4 cellular contexts compared by ENCODE assay signal in the genomic region with DNA sequence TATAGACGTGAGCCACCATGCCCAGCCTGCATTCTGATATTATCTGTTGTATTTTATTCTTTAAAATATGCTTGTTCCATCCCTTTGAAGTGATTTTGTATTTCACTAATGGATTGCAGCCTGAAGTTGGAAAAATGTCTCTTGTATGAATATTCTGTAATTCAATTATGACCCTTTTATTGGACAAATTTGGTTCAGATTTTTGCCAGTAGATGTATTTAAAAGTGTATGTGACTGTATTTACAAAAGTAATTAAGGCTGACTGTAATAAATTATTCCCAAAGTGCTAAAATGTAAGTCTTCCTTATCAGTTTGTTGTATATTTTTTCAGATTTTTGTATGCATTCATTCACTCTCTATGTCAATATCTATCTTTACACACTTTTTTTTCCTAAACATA.
TF ChIP-seq lines count a peak whose summit lies in the region.

No MANE protein-coding gene starts in this region.

TF ChIP-seq in HCT116, 20 proteins besides CTCF, POLR2A, EP300 and RAD21 (continued from another document and continues in another):
- TF ChIP-seq TCF7L2 (IDR thresholded peaks at IDR 0.05; ENCODE audit: borderline replicate concordance, extremely low read depth, insufficient read depth, insufficient read length) (no peak), ZFX (IDR thresholded peaks at IDR 0.05) (no peak), POLR2AphosphoS5 (IDR thresholded peaks at IDR 0.05; ENCODE audit: low read depth, low read length) (no peak), YY1 (IDR thresholded peaks at IDR 0.05; ENCODE audit: extremely low read depth, insufficient replicate concordance, low read depth, low read length) (no peak), SIN3A (IDR thresholded peaks at IDR 0.05; ENCODE audit: low read depth) (no peak), CBX3 (IDR thresholded peaks at IDR 0.05; ENCODE audit: low read depth) (no peak), FOSL1 (IDR thresholded peaks at IDR 0.05; ENCODE audit: low read depth) (no peak), SP1 (IDR thresholded peaks at IDR 0.05; ENCODE audit: low read depth) (no peak), SRF (IDR thresholded peaks at IDR 0.05; ENCODE audit: low read depth) (no peak), EZH2 (IDR thresholded peaks at IDR 0.05) (no peak), EGR1 (IDR thresholded peaks at IDR 0.05; ENCODE audit: low read depth) (no peak), ZNF274 (IDR thresholded peaks at IDR 0.05; ENCODE audit: low read depth, low read length) (no peak), CEBPB (IDR thresholded peaks at IDR 0.05; ENCODE audit: low read depth) (no peak)
- TF ChIP-seq, protein P1, sequence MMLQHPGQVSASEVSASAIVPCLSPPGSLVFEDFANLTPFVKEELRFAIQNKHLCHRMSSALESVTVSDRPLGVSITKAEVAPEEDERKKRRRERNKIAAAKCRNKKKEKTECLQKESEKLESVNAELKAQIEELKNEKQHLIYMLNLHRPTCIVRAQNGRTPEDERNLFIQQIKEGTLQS (IDR thresholded peaks at IDR 0.05) = no peak
- TF ChIP-seq, protein P2, sequence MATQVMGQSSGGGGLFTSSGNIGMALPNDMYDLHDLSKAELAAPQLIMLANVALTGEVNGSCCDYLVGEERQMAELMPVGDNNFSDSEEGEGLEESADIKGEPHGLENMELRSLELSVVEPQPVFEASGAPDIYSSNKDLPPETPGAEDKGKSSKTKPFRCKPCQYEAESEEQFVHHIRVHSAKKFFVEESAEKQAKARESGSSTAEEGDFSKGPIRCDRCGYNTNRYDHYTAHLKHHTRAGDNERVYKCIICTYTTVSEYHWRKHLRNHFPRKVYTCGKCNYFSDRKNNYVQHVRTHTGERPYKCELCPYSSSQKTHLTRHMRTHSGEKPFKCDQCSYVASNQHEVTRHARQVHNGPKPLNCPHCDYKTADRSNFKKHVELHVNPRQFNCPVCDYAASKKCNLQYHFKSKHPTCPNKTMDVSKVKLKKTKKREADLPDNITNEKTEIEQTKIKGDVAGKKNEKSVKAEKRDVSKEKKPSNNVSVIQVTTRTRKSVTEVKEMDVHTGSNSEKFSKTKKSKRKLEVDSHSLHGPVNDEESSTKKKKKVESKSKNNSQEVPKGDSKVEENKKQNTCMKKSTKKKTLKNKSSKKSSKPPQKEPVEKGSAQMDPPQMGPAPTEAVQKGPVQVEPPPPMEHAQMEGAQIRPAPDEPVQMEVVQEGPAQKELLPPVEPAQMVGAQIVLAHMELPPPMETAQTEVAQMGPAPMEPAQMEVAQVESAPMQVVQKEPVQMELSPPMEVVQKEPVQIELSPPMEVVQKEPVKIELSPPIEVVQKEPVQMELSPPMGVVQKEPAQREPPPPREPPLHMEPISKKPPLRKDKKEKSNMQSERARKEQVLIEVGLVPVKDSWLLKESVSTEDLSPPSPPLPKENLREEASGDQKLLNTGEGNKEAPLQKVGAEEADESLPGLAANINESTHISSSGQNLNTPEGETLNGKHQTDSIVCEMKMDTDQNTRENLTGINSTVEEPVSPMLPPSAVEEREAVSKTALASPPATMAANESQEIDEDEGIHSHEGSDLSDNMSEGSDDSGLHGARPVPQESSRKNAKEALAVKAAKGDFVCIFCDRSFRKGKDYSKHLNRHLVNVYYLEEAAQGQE (IDR thresholded peaks at IDR 0.05; ENCODE audit: low read depth) = no peak

TF ChIP-seq in HEK293, 187 proteins besides CTCF, POLR2A, EP300 and RAD21 (continued from another document):
- TF ChIP-seq, protein P3, sequence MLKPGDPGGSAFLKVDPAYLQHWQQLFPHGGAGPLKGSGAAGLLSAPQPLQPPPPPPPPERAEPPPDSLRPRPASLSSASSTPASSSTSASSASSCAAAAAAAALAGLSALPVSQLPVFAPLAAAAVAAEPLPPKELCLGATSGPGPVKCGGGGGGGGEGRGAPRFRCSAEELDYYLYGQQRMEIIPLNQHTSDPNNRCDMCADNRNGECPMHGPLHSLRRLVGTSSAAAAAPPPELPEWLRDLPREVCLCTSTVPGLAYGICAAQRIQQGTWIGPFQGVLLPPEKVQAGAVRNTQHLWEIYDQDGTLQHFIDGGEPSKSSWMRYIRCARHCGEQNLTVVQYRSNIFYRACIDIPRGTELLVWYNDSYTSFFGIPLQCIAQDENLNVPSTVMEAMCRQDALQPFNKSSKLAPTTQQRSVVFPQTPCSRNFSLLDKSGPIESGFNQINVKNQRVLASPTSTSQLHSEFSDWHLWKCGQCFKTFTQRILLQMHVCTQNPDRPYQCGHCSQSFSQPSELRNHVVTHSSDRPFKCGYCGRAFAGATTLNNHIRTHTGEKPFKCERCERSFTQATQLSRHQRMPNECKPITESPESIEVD (tag by site-specific recombination; IDR thresholded peaks at IDR 0.05) = peak; percentile 14; the same call in 1 of the 2 replicates

TF ChIP-seq in SK-N-SH, 30 proteins besides CTCF, POLR2A, EP300 and RAD21 (continued from another document):
- TF ChIP-seq, protein P4, sequence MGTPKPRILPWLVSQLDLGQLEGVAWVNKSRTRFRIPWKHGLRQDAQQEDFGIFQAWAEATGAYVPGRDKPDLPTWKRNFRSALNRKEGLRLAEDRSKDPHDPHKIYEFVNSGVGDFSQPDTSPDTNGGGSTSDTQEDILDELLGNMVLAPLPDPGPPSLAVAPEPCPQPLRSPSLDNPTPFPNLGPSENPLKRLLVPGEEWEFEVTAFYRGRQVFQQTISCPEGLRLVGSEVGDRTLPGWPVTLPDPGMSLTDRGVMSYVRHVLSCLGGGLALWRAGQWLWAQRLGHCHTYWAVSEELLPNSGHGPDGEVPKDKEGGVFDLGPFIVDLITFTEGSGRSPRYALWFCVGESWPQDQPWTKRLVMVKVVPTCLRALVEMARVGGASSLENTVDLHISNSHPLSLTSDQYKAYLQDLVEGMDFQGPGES (IDR thresholded peaks at IDR 0.05; ENCODE audit: low read depth, low read length) = no peak
- TF ChIP-seq RCOR1 (IDR thresholded peaks at IDR 0.05; ENCODE audit: low read length) = peak; percentile 71

TF ChIP-seq in SK-N-SH treated with all-trans-retinoic acid at 6 μM for 48 hours, 23 proteins besides CTCF, POLR2A, EP300 and RAD21 (continued from another document):
- TF ChIP-seq RARB (CRISPR knock-in tag; IDR thresholded peaks at IDR 0.05) (no peak), SNAI2 (CRISPR knock-in tag; IDR thresholded peaks at IDR 0.05) (no peak), BACH2 (CRISPR knock-in tag; IDR thresholded peaks at IDR 0.05; ENCODE audit: borderline replicate concordance) (no peak), ZNF565 (CRISPR knock-in tag; conservative IDR thresholded peaks at IDR 0.05; ENCODE audit: low read depth) (no peak), ESRRG (CRISPR knock-in tag; IDR thresholded peaks at IDR 0.05) (no peak; the same call in 1 of the 2 replicates), ZC3H10 (CRISPR knock-in tag; IDR thresholded peaks at IDR 0.05) (no peak), TCF4 (CRISPR knock-in tag; IDR thresholded peaks at IDR 0.05; ENCODE audit: borderline replicate concordance) (peak; percentile 83), OSR1 (CRISPR knock-in tag; IDR thresholded peaks at IDR 0.05) (no peak), CSDC2 (CRISPR knock-in tag; IDR thresholded peaks at IDR 0.05) (no peak), ZNF8 (CRISPR knock-in tag; IDR thresholded peaks at IDR 0.05) (peak; percentile 32; the same call in 1 of the 2 replicates), ARNTL (CRISPR knock-in tag; IDR thresholded peaks at IDR 0.05; ENCODE audit: borderline replicate concordance, low read depth) (no peak), GLIS3 (CRISPR knock-in tag; IDR thresholded peaks at IDR 0.05) (peak; percentile 79; the same call in 1 of the 2 replicates), ZNF70 (CRISPR knock-in tag; IDR thresholded peaks at IDR 0.05) (no peak), PPARA (CRISPR knock-in tag; IDR thresholded peaks at IDR 0.05; ENCODE audit: borderline replicate concordance) (no peak), ISL1 (CRISPR knock-in tag; IDR thresholded peaks at IDR 0.05) (peak; percentile 99)
- TF ChIP-seq, protein P5, sequence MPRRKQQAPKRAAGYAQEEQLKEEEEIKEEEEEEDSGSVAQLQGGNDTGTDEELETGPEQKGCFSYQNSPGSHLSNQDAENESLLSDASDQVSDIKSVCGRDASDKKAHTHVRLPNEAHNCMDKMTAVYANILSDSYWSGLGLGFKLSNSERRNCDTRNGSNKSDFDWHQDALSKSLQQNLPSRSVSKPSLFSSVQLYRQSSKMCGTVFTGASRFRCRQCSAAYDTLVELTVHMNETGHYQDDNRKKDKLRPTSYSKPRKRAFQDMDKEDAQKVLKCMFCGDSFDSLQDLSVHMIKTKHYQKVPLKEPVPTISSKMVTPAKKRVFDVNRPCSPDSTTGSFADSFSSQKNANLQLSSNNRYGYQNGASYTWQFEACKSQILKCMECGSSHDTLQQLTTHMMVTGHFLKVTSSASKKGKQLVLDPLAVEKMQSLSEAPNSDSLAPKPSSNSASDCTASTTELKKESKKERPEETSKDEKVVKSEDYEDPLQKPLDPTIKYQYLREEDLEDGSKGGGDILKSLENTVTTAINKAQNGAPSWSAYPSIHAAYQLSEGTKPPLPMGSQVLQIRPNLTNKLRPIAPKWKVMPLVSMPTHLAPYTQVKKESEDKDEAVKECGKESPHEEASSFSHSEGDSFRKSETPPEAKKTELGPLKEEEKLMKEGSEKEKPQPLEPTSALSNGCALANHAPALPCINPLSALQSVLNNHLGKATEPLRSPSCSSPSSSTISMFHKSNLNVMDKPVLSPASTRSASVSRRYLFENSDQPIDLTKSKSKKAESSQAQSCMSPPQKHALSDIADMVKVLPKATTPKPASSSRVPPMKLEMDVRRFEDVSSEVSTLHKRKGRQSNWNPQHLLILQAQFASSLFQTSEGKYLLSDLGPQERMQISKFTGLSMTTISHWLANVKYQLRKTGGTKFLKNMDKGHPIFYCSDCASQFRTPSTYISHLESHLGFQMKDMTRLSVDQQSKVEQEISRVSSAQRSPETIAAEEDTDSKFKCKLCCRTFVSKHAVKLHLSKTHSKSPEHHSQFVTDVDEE (CRISPR knock-in tag; IDR thresholded peaks at IDR 0.05) = peak; percentile 90
- TF ChIP-seq, protein P6, sequence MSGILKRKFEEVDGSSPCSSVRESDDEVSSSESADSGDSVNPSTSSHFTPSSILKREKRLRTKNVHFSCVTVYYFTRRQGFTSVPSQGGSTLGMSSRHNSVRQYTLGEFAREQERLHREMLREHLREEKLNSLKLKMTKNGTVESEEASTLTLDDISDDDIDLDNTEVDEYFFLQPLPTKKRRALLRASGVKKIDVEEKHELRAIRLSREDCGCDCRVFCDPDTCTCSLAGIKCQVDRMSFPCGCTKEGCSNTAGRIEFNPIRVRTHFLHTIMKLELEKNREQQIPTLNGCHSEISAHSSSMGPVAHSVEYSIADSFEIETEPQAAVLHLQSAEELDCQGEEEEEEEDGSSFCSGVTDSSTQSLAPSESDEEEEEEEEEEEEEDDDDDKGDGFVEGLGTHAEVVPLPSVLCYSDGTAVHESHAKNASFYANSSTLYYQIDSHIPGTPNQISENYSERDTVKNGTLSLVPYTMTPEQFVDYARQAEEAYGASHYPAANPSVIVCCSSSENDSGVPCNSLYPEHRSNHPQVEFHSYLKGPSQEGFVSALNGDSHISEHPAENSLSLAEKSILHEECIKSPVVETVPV (CRISPR knock-in tag; IDR thresholded peaks at IDR 0.05) = no peak
- TF ChIP-seq, protein P7, sequence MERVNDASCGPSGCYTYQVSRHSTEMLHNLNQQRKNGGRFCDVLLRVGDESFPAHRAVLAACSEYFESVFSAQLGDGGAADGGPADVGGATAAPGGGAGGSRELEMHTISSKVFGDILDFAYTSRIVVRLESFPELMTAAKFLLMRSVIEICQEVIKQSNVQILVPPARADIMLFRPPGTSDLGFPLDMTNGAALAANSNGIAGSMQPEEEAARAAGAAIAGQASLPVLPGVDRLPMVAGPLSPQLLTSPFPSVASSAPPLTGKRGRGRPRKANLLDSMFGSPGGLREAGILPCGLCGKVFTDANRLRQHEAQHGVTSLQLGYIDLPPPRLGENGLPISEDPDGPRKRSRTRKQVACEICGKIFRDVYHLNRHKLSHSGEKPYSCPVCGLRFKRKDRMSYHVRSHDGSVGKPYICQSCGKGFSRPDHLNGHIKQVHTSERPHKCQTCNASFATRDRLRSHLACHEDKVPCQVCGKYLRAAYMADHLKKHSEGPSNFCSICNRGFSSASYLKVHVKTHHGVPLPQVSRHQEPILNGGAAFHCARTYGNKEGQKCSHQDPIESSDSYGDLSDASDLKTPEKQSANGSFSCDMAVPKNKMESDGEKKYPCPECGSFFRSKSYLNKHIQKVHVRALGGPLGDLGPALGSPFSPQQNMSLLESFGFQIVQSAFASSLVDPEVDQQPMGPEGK (CRISPR knock-in tag; IDR thresholded peaks at IDR 0.05; ENCODE audit: borderline replicate concordance) = no peak
- TF ChIP-seq, protein P8, sequence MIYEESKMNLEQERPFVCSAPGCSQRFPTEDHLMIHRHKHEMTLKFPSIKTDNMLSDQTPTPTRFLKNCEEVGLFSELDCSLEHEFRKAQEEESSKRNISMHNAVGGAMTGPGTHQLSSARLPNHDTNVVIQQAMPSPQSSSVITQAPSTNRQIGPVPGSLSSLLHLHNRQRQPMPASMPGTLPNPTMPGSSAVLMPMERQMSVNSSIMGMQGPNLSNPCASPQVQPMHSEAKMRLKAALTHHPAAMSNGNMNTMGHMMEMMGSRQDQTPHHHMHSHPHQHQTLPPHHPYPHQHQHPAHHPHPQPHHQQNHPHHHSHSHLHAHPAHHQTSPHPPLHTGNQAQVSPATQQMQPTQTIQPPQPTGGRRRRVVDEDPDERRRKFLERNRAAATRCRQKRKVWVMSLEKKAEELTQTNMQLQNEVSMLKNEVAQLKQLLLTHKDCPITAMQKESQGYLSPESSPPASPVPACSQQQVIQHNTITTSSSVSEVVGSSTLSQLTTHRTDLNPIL (CRISPR knock-in tag; IDR thresholded peaks at IDR 0.05; ENCODE audit: low read depth) = peak; percentile 77; the same call in 1 of the 2 replicates
- TF ChIP-seq, protein P9, sequence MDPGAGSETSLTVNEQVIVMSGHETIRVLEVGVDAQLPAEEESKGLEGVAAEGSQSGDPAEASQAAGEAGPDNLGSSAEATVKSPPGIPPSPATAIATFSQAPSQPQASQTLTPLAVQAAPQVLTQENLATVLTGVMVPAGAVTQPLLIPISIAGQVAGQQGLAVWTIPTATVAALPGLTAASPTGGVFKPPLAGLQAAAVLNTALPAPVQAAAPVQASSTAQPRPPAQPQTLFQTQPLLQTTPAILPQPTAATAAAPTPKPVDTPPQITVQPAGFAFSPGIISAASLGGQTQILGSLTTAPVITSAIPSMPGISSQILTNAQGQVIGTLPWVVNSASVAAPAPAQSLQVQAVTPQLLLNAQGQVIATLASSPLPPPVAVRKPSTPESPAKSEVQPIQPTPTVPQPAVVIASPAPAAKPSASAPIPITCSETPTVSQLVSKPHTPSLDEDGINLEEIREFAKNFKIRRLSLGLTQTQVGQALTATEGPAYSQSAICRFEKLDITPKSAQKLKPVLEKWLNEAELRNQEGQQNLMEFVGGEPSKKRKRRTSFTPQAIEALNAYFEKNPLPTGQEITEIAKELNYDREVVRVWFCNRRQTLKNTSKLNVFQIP (CRISPR knock-in tag; IDR thresholded peaks at IDR 0.05; ENCODE audit: borderline replicate concordance, low read depth) = no peak; the same call in 1 of the 2 replicates
TF ChIP-seq in SK-N-SH treated with all-trans-retinoic acid at 6 μM for 48 hours: peak in this region for 7.
